ENCODE assay signal across 15 cellular contexts in the genomic region with DNA sequence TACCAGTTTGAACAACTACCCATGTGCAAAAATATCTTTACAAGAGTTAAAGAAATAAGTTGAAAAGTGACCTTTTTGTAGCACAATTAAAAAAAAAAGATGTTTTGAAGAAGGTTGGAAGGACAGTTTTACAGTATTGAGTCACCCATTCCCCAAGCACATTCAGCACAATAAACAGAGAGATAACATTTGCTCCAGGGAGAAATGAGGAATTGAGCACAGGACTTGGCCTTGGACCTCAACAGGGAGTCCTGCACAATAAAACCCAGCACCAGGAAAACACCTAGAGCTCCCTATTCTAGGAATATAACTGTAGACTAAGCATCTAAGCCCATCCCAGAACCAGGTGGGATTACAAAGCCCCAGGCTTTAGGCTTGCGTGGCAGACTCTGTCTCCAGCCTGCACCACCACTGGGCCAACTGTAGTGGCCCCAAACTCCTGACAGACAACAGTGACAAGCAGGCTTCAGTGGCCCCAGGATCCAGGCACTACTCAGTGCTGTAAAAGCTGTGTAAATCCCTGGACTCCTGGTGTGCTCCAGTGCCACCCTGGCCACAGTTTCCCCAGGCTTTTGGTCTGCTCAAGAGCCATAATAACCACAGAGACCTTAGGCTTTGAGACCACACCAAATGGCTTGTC.
"Had no signal": no experiment of that assay in that cellular context is flagged by ENCODE, and none has a peak within 500 bp of the region (broad histone marks: within the 10 kb centered on the region; RNA-seq: fewer than 3 reads in every experiment).

No MANE protein-coding gene starts in this region.

- H3K27ac ChIP-seq: esophagus muscularis mucosa, neural progenitor cell, pancreas, sigmoid colon, spleen had no signal

- DNase-seq: activated CD4-positive, alpha-beta T cell treated with anti-CD3 and anti-CD28 coated beads for 1 hour; activated CD4-positive, alpha-beta T cell treated with anti-CD3 and anti-CD28 coated beads, Interleukin-2, amount 50 U/mL, for 4 hours; activated naive CD4-positive, alpha-beta T cell treated with Interleukin-2 at 50 U/mL for 16 hours; activated T-cell treated with anti-CD3 and anti-CD28 coated beads for 4 hours; head of caudate nucleus; naive B cell; sigmoid colon; spleen; stimulated activated naive CD8-positive, alpha-beta T cell treated with anti-CD3 and anti-CD28 coated beads, Interleukin-15, amount 100 ng/mL, for 72 hours had no signal

- H3K27me3 Mint-ChIP-seq: activated T-helper 17 cell treated with anti-CD3 and anti-CD28 coated beads, Interleukin-2, amount 50 U/mL, for 72 hours; naive B cell; stimulated activated naive CD8-positive, alpha-beta T cell treated with anti-CD3 and anti-CD28 coated beads, Interleukin-15, amount 100 ng/mL, for 72 hours; type B pancreatic cell had no signal

- ATAC-seq: activated T-helper 17 cell treated with anti-CD3 and anti-CD28 coated beads, Interleukin-2, amount 50 U/mL, for 72 hours; left lobe of liver; pancreas; stimulated activated naive CD8-positive, alpha-beta T cell treated with anti-CD3 and anti-CD28 coated beads, Interleukin-15, amount 100 ng/mL, for 72 hours had no signal

- H3K4me3 ChIP-seq: esophagus muscularis mucosa, neural progenitor cell, pancreas, sigmoid colon, spleen had no signal

- H3K4me1 Mint-ChIP-seq: activated T-helper 17 cell treated with anti-CD3 and anti-CD28 coated beads, Interleukin-2, amount 50 U/mL, for 72 hours; naive B cell; neural progenitor cell; stimulated activated naive CD8-positive, alpha-beta T cell treated with anti-CD3 and anti-CD28 coated beads, Interleukin-15, amount 100 ng/mL, for 72 hours had no signal

- H3K36me3 ChIP-seq: esophagus muscularis mucosa, neural progenitor cell, pancreas, sigmoid colon, spleen had no signal

- H3K27ac Mint-ChIP-seq: activated T-helper 17 cell treated with anti-CD3 and anti-CD28 coated beads, Interleukin-2, amount 50 U/mL, for 72 hours; naive B cell; neural progenitor cell; stimulated activated naive CD8-positive, alpha-beta T cell treated with anti-CD3 and anti-CD28 coated beads, Interleukin-15, amount 100 ng/mL, for 72 hours; type B pancreatic cell had no signal

- H3K36me3 Mint-ChIP-seq: naive B cell, neural progenitor cell, type B pancreatic cell had no signal

- H3K9me3 Mint-ChIP-seq: neural progenitor cell, type B pancreatic cell had no signal

- H3K27me3 ChIP-seq: esophagus muscularis mucosa, neural progenitor cell, pancreas, sigmoid colon, spleen had no signal

- H3K4me1 ChIP-seq: esophagus muscularis mucosa, neural progenitor cell, pancreas, spleen had no signal

- H3K9me3 ChIP-seq: esophagus muscularis mucosa, pancreas had no signal

- H3K4me3 Mint-ChIP-seq: activated T-helper 17 cell treated with anti-CD3 and anti-CD28 coated beads, Interleukin-2, amount 50 U/mL, for 72 hours; naive B cell; neural progenitor cell; stimulated activated naive CD8-positive, alpha-beta T cell treated with anti-CD3 and anti-CD28 coated beads, Interleukin-15, amount 100 ng/mL, for 72 hours; type B pancreatic cell had no signal
